ENCODE assay signal across 16 cellular contexts in the genomic region with DNA sequence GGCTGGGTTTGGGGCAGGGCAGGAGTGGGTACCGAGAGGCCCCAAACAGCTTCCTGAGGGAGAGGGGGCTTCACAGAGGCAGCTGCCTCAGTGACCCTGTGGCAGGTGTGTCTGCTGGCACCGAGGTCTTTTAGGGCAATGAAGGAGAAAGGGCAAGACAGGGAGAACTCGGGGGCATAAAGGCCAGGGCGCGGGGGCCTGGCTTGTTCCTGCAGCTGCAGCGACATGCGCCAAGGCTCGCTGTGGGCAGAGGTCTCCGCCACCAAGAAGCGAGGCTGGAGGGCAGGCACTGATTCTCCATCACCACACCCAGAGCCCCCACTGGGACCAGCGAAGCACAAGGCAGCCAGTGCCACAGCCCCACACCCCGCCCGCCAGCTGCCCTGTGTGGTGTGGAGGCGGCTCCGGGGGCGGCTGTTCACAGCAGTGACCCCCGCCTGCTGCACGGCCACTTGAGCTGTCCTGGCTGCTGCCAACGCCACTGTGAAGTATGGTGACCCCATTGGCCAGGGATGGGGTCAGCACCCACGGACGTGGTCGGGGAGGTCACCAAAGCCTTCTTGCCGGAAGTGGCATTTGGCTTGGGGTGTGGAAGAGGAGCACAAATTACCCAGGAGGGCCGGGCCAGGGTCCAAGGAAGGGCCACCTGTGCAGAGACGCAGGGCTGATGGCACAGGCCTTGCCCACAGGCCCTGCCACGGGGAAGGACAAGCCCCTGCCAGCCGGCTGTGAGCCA. TPM values are rescaled to one million over a fixed set of nuclear protein-coding genes. Genes with fewer than 3 reads are reported as not detected.
DNase-seq lines count a peak whose midpoint lies in the region; ATAC-seq and TF ChIP-seq lines count a peak whose summit lies in the region.
"Had no signal": no experiment of that assay in that cellular context is flagged by ENCODE, and none has a peak within 500 bp of the region (broad histone marks: within the 10 kb centered on the region; RNA-seq: fewer than 3 reads in every experiment).

No MANE protein-coding gene starts in this region.

- intact Hi-C loops in CD14-positive monocyte (cut with micrococcal nuclease) (loop anchor here (1.0 to 5.0 kb wide), 4 partner anchors 27 to 45 kb away; no protein-coding TSS in a partner anchor), right cardiac atrium (cut with DNase I) (loop anchor here in 3 of 4 donors (2.0 to 5.0 kb wide), 2 partner anchors 27 to 44 kb away; no protein-coding TSS in a partner anchor), sigmoid colon (cut with DNase I) (loop anchor here (1.0 kb wide), 2 partner anchors 28 to 46 kb away; no protein-coding TSS in a partner anchor)

- DNase-seq in CD14-positive monocyte (ENCODE audit: low spot score): peak; percentile 36
- peak; percentile 51 for DNase-seq in NCI-H69 (lab: John Stamatoyannopoulos, UW)
- DNase-seq in right cardiac atrium: peak; percentile 22 to 71 (median 66)
- no peak for DNase-seq in sigmoid colon
- DNase-seq in NCI-H446 treated with DMSO at 0.1 percent for 48 hours (lab: John Stamatoyannopoulos, UW): no peak
- DNase-seq in SHP77 (lab: John Stamatoyannopoulos, UW): no peak
- DNase-seq: MV-4-11, NCI-H2029 treated with DMSO at 0.1 percent for 48 hours, NCI-H524 treated with DMSO at 0.1 percent for 48 hours had no signal

- H3K4me3 Mint-ChIP-seq in CD14-positive monocyte: no peak overlapping the region
- H3K4me3 Mint-ChIP-seq: activated CD8-positive, alpha-beta memory T cell treated with anti-CD3 and anti-CD28 coated beads, Interleukin-2, amount 10 ng/mL, durations not matched to agents 7 days and 5 days; central memory CD8-positive, alpha-beta T cell; effector memory CD8-positive, alpha-beta T cell; stimulated activated naive CD8-positive, alpha-beta T cell treated with anti-CD3 and anti-CD28 coated beads, Interleukin-15, Interleukin-2, amounts not matched to agents 100 ng/mL and 50 ng/mL, for 24 hours had no signal

- no peaks in the 10 kb centered on the region for H3K36me3 Mint-ChIP-seq in CD14-positive monocyte
- H3K36me3 Mint-ChIP-seq: activated CD8-positive, alpha-beta memory T cell treated with anti-CD3 and anti-CD28 coated beads, Interleukin-2, amount 10 ng/mL, durations not matched to agents 7 days and 5 days had no signal

- H3K4me1 ChIP-seq in right cardiac atrium (ENCODE audit: control insufficient read depth, insufficient read depth, low read length) (peaks cover 3% of the 10 kb centered on the region), sigmoid colon (peaks cover 0 to 93% (median 91%) of the 10 kb centered on the region in 4 donors)

- no peaks in the 10 kb centered on the region for H3K36me3 ChIP-seq in sigmoid colon
- H3K36me3 ChIP-seq: SJCRH30 had no signal

- no peak for TF ChIP-seq EP300 in sigmoid colon (IDR thresholded peaks at IDR 0.05)

- no peaks in the 10 kb centered on the region for H3K4me1 Mint-ChIP-seq in CD14-positive monocyte
- H3K4me1 Mint-ChIP-seq: activated CD8-positive, alpha-beta memory T cell treated with anti-CD3 and anti-CD28 coated beads, Interleukin-2, amount 10 ng/mL, durations not matched to agents 7 days and 5 days had no signal

- H3K27ac ChIP-seq in right cardiac atrium (ENCODE audit: low read length) (no peak overlapping the region), sigmoid colon (peak overlapping the region; percentile 92 to 98 (median 94))
- H3K27ac ChIP-seq: hepatocyte, SJCRH30 had no signal

- no peaks in the 10 kb centered on the region for H3K9me3 Mint-ChIP-seq in CD14-positive monocyte
- H3K9me3 Mint-ChIP-seq: central memory CD8-positive, alpha-beta T cell; effector memory CD8-positive, alpha-beta T cell; stimulated activated naive CD8-positive, alpha-beta T cell treated with anti-CD3 and anti-CD28 coated beads, Interleukin-15, Interleukin-2, amounts not matched to agents 100 ng/mL and 50 ng/mL, for 24 hours had no signal

- no peak for TF ChIP-seq POLR2A in sigmoid colon (IDR thresholded peaks at IDR 0.05)

- TF ChIP-seq CTCF in CD14-positive monocyte (IDR thresholded peaks at IDR 0.05) (no peak), sigmoid colon (IDR thresholded peaks at IDR 0.05) (no peak)

- no peak for ATAC-seq in right cardiac atrium
- ATAC-seq in GM19035 (IDR thresholded peaks at IDR 0.05; ENCODE audit: unreplicated experiment): no peak

- peak overlapping the region in 1 of 7 donors; percentile 35 for H3K27ac Mint-ChIP-seq in CD14-positive monocyte
- H3K27ac Mint-ChIP-seq: activated CD8-positive, alpha-beta memory T cell treated with anti-CD3 and anti-CD28 coated beads, Interleukin-2, amount 10 ng/mL, durations not matched to agents 7 days and 5 days; effector memory CD8-positive, alpha-beta T cell; stimulated activated naive CD8-positive, alpha-beta T cell treated with anti-CD3 and anti-CD28 coated beads, Interleukin-15, Interleukin-2, amounts not matched to agents 100 ng/mL and 50 ng/mL, for 24 hours had no signal

- H3K4me3 ChIP-seq in right cardiac atrium (ENCODE audit: low read length) (no peak overlapping the region), sigmoid colon (no peak overlapping the region)
- H3K4me3 ChIP-seq: hepatocyte, SJCRH30 had no signal

- H3K27me3 Mint-ChIP-seq in CD14-positive monocyte (ENCODE audit: low read depth in 3 of 3): peaks cover 2 to 11% (median 3%) of the 10 kb centered on the region in 3 donors
- H3K27me3 Mint-ChIP-seq: activated CD8-positive, alpha-beta memory T cell treated with anti-CD3 and anti-CD28 coated beads, Interleukin-2, amount 10 ng/mL, durations not matched to agents 7 days and 5 days; central memory CD8-positive, alpha-beta T cell; effector memory CD8-positive, alpha-beta T cell; stimulated activated naive CD8-positive, alpha-beta T cell treated with anti-CD3 and anti-CD28 coated beads, Interleukin-15, Interleukin-2, amounts not matched to agents 100 ng/mL and 50 ng/mL, for 24 hours had no signal

- H3K9me3 ChIP-seq in right cardiac atrium (ENCODE audit: control insufficient read depth, low read length): no peaks in the 10 kb centered on the region
- no peaks in the 10 kb centered on the region for H3K9me3 ChIP-seq in sigmoid colon
- H3K9me3 ChIP-seq: SJCRH30 had no signal

- H3K27me3 ChIP-seq in right cardiac atrium (ENCODE audit: control insufficient read depth, insufficient read depth) (no peaks in the 10 kb centered on the region), sigmoid colon (no peaks in the 10 kb centered on the region)
- H3K27me3 ChIP-seq: hepatocyte, SJCRH30 had no signal

- WGBS in right cardiac atrium: 79% methylated on average over 27 of the region's 27 CpGs
- 75 to 86% methylated on average over 27 of the region's 27 CpGs for WGBS in sigmoid colon, 2 donors

RNA-seq across cellular contexts. Expression of a gene that starts 16.4 kb away (rescaled TPM):
- 10 to 100 TPM; 30.1 to 33.1 TPM for polyA plus RNA-seq in CD14-positive monocyte
- total RNA-seq in right cardiac atrium: 10 to 100 TPM; 18.9 to 23.6 (median 19.5) TPM
- 7.7 TPM for polyA plus RNA-seq in right cardiac atrium
- total RNA-seq in sigmoid colon: 10 to 100 TPM; 18.6 to 27.1 (median 24.9) TPM
- 10 to 100 TPM; 13.2 to 15.6 (median 14.6) TPM for polyA plus RNA-seq in sigmoid colon

RNA-seq across cellular contexts. Expression of a gene that starts 16.7 kb away (rescaled TPM):
- polyA plus RNA-seq in CD14-positive monocyte (10 to 100 TPM; 52.3 to 58.1 TPM), right cardiac atrium (60.8 TPM), sigmoid colon (10 to 100 TPM; 33.9 to 67.3 (median 65.7) TPM)
- total RNA-seq in right cardiac atrium (10 to 100 TPM; 33.8 to 43.5 (median 41.7) TPM), sigmoid colon (10 to 100 TPM; 35.7 to 39.0 (median 37.5) TPM)

RNA-seq across cellular contexts. Expression of a gene that starts 17.1 kb away (rescaled TPM):
- polyA plus RNA-seq in CD14-positive monocyte: 1 to 10 TPM; 2.7 to 3.4 TPM
- total RNA-seq in right cardiac atrium: 1 to 10 TPM; 4.8 to 6.9 (median 6.5) TPM
- 6.2 TPM for polyA plus RNA-seq in right cardiac atrium
- 10 to 100 TPM; 20.2 to 27.2 (median 22.7) TPM for total RNA-seq in sigmoid colon
- polyA plus RNA-seq in sigmoid colon: 10 to 100 TPM in 1 of 3 donors, 1 to 10 TPM in 2; 4.2 to 18.1 (median 8.4) TPM

RNA-seq across cellular contexts. Expression of a gene that starts 23.5 kb away (rescaled TPM):
- 1 to 10 TPM in 1 of 2 donors, under 1 TPM in 1; 0.76 to 2.7 TPM for polyA plus RNA-seq in CD14-positive monocyte
- total RNA-seq in right cardiac atrium: 100 to 1,000 TPM; 478 to 697 (median 542) TPM
- polyA plus RNA-seq in right cardiac atrium: 843 TPM
- 1,000 to 10,000 TPM; 1,303 to 1,696 (median 1,494) TPM for total RNA-seq in sigmoid colon
- 1,000 to 10,000 TPM in 2 of 3 donors, 100 to 1,000 TPM in 1; 905 to 2,176 (median 1,086) TPM for polyA plus RNA-seq in sigmoid colon

Comparison
In these comparisons a context has a peak if more than half of its experiments do, and no peak if none do; other contexts are left out.
1. DNase-seq: peak in CD14-positive monocyte (single experiment), NCI-H69 (single experiment) and right cardiac atrium (3 of 3); none in sigmoid colon (single experiment), NCI-H446 treated with DMSO at 0.1 percent for 48 hours (single experiment) and SHP77 (0 of 2).